Comparison of ENCODE assay signal across 1 cellular context in genomic region chr15:60480149-60480548, GRCh38.
TF ChIP-seq lines count a peak whose summit lies in the region.

No MANE protein-coding gene starts in this region.

TF ChIP-seq in GM23338, 12 proteins besides CTCF, POLR2A, EP300 and RAD21 (continued from another document):
- TF ChIP-seq REST (IDR thresholded peaks at IDR 0.05; ENCODE audit: unreplicated experiment) (no peak), ETS1 (IDR thresholded peaks at IDR 0.05) (no peak), ZNF331 (CRISPR knock-in tag; IDR thresholded peaks at IDR 0.05; ENCODE audit: low read depth) (no peak), EZH2phosphoT487 (IDR thresholded peaks at IDR 0.05; ENCODE audit: unreplicated experiment) (no peak), EZH2 (IDR thresholded peaks at IDR 0.05; ENCODE audit: low read depth, unreplicated experiment) (no peak), ZNF462 (CRISPR knock-in tag; IDR thresholded peaks at IDR 0.05) (no peak), JUNB (IDR thresholded peaks at IDR 0.05; ENCODE audit: unreplicated experiment) (no peak)
